9 cellular contexts compared by ENCODE assay signal in genomic region chr14:72962829-72963312, GRCh38. TPM values are rescaled to one million over a fixed set of nuclear protein-coding genes. Genes with fewer than 3 reads are reported as not detected.
A peak's percentile ranks its signal among the peaks of the same experiment; 100 is the strongest.
DNase-seq lines count a peak whose midpoint lies in the region; ATAC-seq, FAIRE-seq and TF ChIP-seq lines count a peak whose summit lies in the region.
"Had no signal": no experiment of that assay in that cellular context is flagged by ENCODE, and none has a peak within 500 bp of the region (broad histone marks: within the 10 kb centered on the region; RNA-seq: fewer than 3 reads in every experiment).

No MANE protein-coding gene starts in this region.

- no peaks in the 10 kb centered on the region for H3K27me3 Mint-ChIP-seq in stimulated activated naive CD8-positive, alpha-beta T cell treated with anti-CD3 and anti-CD28 coated beads, Interleukin-15, amount 100 ng/mL, for 72 hours
- H3K27me3 Mint-ChIP-seq in naive thymus-derived CD8-positive, alpha-beta T cell: no peaks in the 10 kb centered on the region

- TF ChIP-seq POLR2A in GM12891 (IDR thresholded peaks at IDR 0.05; ENCODE audit: low read depth, low read length): no peak

- TF ChIP-seq CTCF in epithelial cell of esophagus (IDR thresholded peaks at IDR 0.05; ENCODE audit: insufficient read depth, low read depth, low read length, missing control alignments): no peak

- H3K27ac Mint-ChIP-seq in stimulated activated naive CD8-positive, alpha-beta T cell treated with anti-CD3 and anti-CD28 coated beads, Interleukin-15, amount 100 ng/mL, for 72 hours: peak overlapping the region in 1 of 2 donors; percentile 85
- H3K27ac Mint-ChIP-seq in naive thymus-derived CD8-positive, alpha-beta T cell: peak overlapping the region in 2 of 10 donors; percentile 8 to 43

- H3K36me3 Mint-ChIP-seq in naive thymus-derived CD8-positive, alpha-beta T cell: peaks cover 0 to 62% (median 16%) of the 10 kb centered on the region in 3 donors

- no peak for FAIRE-seq in GM12891 (lab: Jason Lieb, UNC)

- H3K9me3 Mint-ChIP-seq in stimulated activated naive CD8-positive, alpha-beta T cell treated with anti-CD3 and anti-CD28 coated beads, Interleukin-15, amount 100 ng/mL, for 72 hours: no peaks in the 10 kb centered on the region
- no peaks in the 10 kb centered on the region for H3K9me3 Mint-ChIP-seq in naive thymus-derived CD8-positive, alpha-beta T cell

- peak; percentile 34 for ATAC-seq in stimulated activated naive CD8-positive, alpha-beta T cell treated with anti-CD3 and anti-CD28 coated beads, Interleukin-15, Interleukin-2, amounts not matched to agents 100 U/mL and 50 U/mL, for 24 hours
- ATAC-seq in stimulated activated naive CD8-positive, alpha-beta T cell treated with anti-CD3 and anti-CD28 coated beads, Interleukin-15, amount 100 ng/mL, for 72 hours: no peak
- ATAC-seq in naive thymus-derived CD8-positive, alpha-beta T cell: no peak
- no peak for ATAC-seq in HG02642 (IDR thresholded peaks at IDR 0.05; ENCODE audit: poor library complexity, unreplicated experiment)

- DNase-seq in stimulated activated naive CD8-positive, alpha-beta T cell treated with anti-CD3 and anti-CD28 coated beads, Interleukin-15, Interleukin-2, amounts not matched to agents 100 U/mL and 50 U/mL, for 24 hours: no peak
- no peak for DNase-seq in stimulated activated naive CD8-positive, alpha-beta T cell treated with anti-CD3 and anti-CD28 coated beads, Interleukin-15, amount 100 ng/mL, for 72 hours
- peak; percentile 90 for DNase-seq in NCI-H82 (lab: John Stamatoyannopoulos, UW)
- DNase-seq in epithelial cell of esophagus (ENCODE audit: low read depth): peak; percentile 78
- DNase-seq in GM12891 (ENCODE audit: insufficient read length, low spot score): no peak
- no peak for DNase-seq in naive thymus-derived CD8-positive, alpha-beta T cell
- no peak for DNase-seq in GF-D8 (lab: John Stamatoyannopoulos, UW)
- DNase-seq: DND-41 had no signal

- H3K4me3 ChIP-seq in epithelial cell of esophagus (ENCODE audit: low read length): no peak overlapping the region

- POLR2A ChIA-PET in naive thymus-derived CD8-positive, alpha-beta T cell (lab: Charles Lee): no interaction called here

- no peak overlapping the region for H3K4me3 Mint-ChIP-seq in stimulated activated naive CD8-positive, alpha-beta T cell treated with anti-CD3 and anti-CD28 coated beads, Interleukin-15, amount 100 ng/mL, for 72 hours
- no peak overlapping the region for H3K4me3 Mint-ChIP-seq in naive thymus-derived CD8-positive, alpha-beta T cell

- H3K4me1 Mint-ChIP-seq in stimulated activated naive CD8-positive, alpha-beta T cell treated with anti-CD3 and anti-CD28 coated beads, Interleukin-15, amount 100 ng/mL, for 72 hours: peaks cover 28% of the 10 kb centered on the region
- H3K4me1 Mint-ChIP-seq in naive thymus-derived CD8-positive, alpha-beta T cell: peaks cover 0 to 6% (median 3%) of the 10 kb centered on the region in 4 donors

TF ChIP-seq in GM12891, 5 proteins besides CTCF, POLR2A, EP300 and RAD21:
- no peak for TF ChIP-seq TAF1 (IDR thresholded peaks at IDR 0.05; ENCODE audit: low read depth, low read length)
- TF ChIP-seq SPI1 (IDR thresholded peaks at IDR 0.05; ENCODE audit: low read depth, low read length): no peak
- TF ChIP-seq POLR2AphosphoS5 (IDR thresholded peaks at IDR 0.05; ENCODE audit: low read depth, low read length): no peak
- no peak for TF ChIP-seq POU2F2 (IDR thresholded peaks at IDR 0.05; ENCODE audit: low read depth, low read length)
- TF ChIP-seq PAX5 (IDR thresholded peaks at IDR 0.05; ENCODE audit: insufficient read depth, low read length, severe bottlenecking): no peak

RNA-seq across cellular contexts. Expression of gene DCAF4, which starts 36.6 kb away (rescaled TPM):
- polyA plus RNA-seq in GM12891 (2012; ENCODE audit: low read depth, missing spikeins): 10.9 TPM
- 10 to 100 TPM; 32.4 to 32.8 TPM for total RNA-seq in naive thymus-derived CD8-positive, alpha-beta T cell
- polyA plus RNA-seq in naive thymus-derived CD8-positive, alpha-beta T cell: 10 to 100 TPM in 1 of 3 donors, 1 to 10 TPM in 2; 7.9 to 11.1 (median 9.0) TPM

Comparison
In these comparisons a context has a peak if more than half of its experiments do, and no peak if none do; other contexts are left out.
1. DNase-seq: peak in NCI-H82 (single experiment) and epithelial cell of esophagus (single experiment); none in stimulated activated naive CD8-positive, alpha-beta T cell treated with anti-CD3 and anti-CD28 coated beads, Interleukin-15, Interleukin-2, amounts not matched to agents 100 U/mL and 50 U/mL, for 24 hours (single experiment), stimulated activated naive CD8-positive, alpha-beta T cell treated with anti-CD3 and anti-CD28 coated beads, Interleukin-15, amount 100 ng/mL, for 72 hours (0 of 2), GM12891 (single experiment), naive thymus-derived CD8-positive, alpha-beta T cell (0 of 10) and GF-D8 (single experiment).